In genomic region chr12:116606397-116606796, GRCh38 we compare ENCODE assay signal across 1 cellular context.
TF ChIP-seq lines count a peak whose summit lies in the region.

No MANE protein-coding gene starts in this region.

TF ChIP-seq in GM23338, 12 proteins besides CTCF, POLR2A, EP300 and RAD21 (continued from another document):
- TF ChIP-seq, protein P1, sequence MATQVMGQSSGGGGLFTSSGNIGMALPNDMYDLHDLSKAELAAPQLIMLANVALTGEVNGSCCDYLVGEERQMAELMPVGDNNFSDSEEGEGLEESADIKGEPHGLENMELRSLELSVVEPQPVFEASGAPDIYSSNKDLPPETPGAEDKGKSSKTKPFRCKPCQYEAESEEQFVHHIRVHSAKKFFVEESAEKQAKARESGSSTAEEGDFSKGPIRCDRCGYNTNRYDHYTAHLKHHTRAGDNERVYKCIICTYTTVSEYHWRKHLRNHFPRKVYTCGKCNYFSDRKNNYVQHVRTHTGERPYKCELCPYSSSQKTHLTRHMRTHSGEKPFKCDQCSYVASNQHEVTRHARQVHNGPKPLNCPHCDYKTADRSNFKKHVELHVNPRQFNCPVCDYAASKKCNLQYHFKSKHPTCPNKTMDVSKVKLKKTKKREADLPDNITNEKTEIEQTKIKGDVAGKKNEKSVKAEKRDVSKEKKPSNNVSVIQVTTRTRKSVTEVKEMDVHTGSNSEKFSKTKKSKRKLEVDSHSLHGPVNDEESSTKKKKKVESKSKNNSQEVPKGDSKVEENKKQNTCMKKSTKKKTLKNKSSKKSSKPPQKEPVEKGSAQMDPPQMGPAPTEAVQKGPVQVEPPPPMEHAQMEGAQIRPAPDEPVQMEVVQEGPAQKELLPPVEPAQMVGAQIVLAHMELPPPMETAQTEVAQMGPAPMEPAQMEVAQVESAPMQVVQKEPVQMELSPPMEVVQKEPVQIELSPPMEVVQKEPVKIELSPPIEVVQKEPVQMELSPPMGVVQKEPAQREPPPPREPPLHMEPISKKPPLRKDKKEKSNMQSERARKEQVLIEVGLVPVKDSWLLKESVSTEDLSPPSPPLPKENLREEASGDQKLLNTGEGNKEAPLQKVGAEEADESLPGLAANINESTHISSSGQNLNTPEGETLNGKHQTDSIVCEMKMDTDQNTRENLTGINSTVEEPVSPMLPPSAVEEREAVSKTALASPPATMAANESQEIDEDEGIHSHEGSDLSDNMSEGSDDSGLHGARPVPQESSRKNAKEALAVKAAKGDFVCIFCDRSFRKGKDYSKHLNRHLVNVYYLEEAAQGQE (IDR thresholded peaks at IDR 0.05; ENCODE audit: unreplicated experiment), result no peak
- no peak for TF ChIP-seq ETS1 (IDR thresholded peaks at IDR 0.05)
- no peak for TF ChIP-seq POLR2AphosphoS5 (IDR thresholded peaks at IDR 0.05; ENCODE audit: low read depth)
- TF ChIP-seq NANOG (IDR thresholded peaks at IDR 0.05; ENCODE audit: borderline replicate concordance), result no peak
- TF ChIP-seq, protein P2, sequence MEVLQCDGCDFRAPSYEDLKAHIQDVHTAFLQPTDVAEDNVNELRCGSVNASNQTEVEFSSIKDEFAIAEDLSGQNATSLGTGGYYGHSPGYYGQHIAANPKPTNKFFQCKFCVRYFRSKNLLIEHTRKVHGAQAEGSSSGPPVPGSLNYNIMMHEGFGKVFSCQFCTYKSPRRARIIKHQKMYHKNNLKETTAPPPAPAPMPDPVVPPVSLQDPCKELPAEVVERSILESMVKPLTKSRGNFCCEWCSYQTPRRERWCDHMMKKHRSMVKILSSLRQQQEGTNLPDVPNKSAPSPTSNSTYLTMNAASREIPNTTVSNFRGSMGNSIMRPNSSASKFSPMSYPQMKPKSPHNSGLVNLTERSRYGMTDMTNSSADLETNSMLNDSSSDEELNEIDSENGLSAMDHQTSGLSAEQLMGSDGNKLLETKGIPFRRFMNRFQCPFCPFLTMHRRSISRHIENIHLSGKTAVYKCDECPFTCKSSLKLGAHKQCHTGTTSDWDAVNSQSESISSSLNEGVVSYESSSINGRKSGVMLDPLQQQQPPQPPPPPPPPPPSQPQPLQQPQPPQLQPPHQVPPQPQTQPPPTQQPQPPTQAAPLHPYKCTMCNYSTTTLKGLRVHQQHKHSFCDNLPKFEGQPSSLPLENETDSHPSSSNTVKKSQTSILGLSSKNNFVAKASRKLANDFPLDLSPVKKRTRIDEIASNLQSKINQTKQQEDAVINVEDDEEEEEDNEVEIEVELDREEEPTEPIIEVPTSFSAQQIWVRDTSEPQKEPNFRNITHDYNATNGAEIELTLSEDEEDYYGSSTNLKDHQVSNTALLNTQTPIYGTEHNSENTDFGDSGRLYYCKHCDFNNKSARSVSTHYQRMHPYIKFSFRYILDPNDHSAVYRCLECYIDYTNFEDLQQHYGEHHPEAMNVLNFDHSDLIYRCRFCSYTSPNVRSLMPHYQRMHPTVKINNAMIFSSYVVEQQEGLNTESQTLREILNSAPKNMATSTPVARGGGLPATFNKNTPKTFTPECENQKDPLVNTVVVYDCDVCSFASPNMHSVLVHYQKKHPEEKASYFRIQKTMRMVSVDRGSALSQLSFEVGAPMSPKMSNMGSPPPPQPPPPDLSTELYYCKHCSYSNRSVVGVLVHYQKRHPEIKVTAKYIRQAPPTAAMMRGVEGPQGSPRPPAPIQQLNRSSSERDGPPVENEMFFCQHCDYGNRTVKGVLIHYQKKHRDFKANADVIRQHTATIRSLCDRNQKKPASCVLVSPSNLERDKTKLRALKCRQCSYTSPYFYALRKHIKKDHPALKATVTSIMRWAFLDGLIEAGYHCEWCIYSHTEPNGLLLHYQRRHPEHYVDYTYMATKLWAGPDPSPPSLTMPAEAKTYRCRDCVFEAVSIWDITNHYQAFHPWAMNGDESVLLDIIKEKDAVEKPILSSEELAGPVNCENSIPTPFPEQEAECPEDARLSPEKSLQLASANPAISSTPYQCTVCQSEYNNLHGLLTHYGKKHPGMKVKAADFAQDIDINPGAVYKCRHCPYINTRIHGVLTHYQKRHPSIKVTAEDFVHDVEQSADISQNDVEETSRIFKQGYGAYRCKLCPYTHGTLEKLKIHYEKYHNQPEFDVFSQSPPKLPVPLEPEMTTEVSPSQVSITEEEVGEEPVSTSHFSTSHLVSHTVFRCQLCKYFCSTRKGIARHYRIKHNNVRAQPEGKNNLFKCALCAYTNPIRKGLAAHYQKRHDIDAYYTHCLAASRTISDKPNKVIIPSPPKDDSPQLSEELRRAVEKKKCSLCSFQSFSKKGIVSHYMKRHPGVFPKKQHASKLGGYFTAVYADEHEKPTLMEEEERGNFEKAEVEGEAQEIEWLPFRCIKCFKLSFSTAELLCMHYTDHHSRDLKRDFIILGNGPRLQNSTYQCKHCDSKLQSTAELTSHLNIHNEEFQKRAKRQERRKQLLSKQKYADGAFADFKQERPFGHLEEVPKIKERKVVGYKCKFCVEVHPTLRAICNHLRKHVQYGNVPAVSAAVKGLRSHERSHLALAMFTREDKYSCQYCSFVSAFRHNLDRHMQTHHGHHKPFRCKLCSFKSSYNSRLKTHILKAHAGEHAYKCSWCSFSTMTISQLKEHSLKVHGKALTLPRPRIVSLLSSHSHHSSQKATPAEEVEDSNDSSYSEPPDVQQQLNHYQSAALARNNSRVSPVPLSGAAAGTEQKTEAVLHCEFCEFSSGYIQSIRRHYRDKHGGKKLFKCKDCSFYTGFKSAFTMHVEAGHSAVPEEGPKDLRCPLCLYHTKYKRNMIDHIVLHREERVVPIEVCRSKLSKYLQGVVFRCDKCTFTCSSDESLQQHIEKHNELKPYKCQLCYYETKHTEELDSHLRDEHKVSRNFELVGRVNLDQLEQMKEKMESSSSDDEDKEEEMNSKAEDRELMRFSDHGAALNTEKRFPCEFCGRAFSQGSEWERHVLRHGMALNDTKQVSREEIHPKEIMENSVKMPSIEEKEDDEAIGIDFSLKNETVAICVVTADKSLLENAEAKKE (CRISPR knock-in tag; IDR thresholded peaks at IDR 0.05), result no peak
- no peak for TF ChIP-seq JUNB (IDR thresholded peaks at IDR 0.05; ENCODE audit: unreplicated experiment)
